ENCODE assay signal across 10 cellular contexts in genomic region chr2:219286436-219287115, GRCh38. TPM values are rescaled to one million over a fixed set of nuclear protein-coding genes. Genes with fewer than 3 reads are reported as not detected.
DNase-seq lines count a peak whose midpoint lies in the region; ATAC-seq and TF ChIP-seq lines count a peak whose summit lies in the region.
"Had no signal": no experiment of that assay in that cellular context is flagged by ENCODE, and none has a peak within 500 bp of the region (broad histone marks: within the 10 kb centered on the region; RNA-seq: fewer than 3 reads in every experiment).

No MANE protein-coding gene starts in this region.

- ATAC-seq in HG03432 (IDR thresholded peaks at IDR 0.05; ENCODE audit: unreplicated experiment) (no peak), GM18520 (IDR thresholded peaks at IDR 0.05; ENCODE audit: unreplicated experiment) (no peak)

- H3K27ac ChIP-seq in WERI-Rb-1 (peak overlapping the region; percentile 20), spleen (peak overlapping the region in 2 of 8 donors; percentile 29 to 45)

- WGBS in spleen, 5 donors, result 75 to 87% (median 81%) methylated on average over 8 to 12 of the region's 12 CpGs

- no peaks in the 10 kb centered on the region for H3K9me3 ChIP-seq in WERI-Rb-1 (ENCODE audit: severe bottlenecking)
- no peaks in the 10 kb centered on the region for H3K9me3 ChIP-seq in spleen

- intact Hi-C loops in spleen (cut with DNase I; ENCODE audit: low total_unique reads), result no loop called here

- no peak for TF ChIP-seq POLR2A in spleen (IDR thresholded peaks at IDR 0.05)

- peak; percentile 15 for DNase-seq in GM20000 (ENCODE audit: low spot score)
- no peak for DNase-seq in WERI-Rb-1
- peak; percentile 47 for DNase-seq in glomerular visceral epithelial cell (ENCODE audit: extremely low spot score)
- peak; percentile 74 for DNase-seq in spleen
- DNase-seq in MV-4-11 (lab: John Stamatoyannopoulos, UW), result no peak
- DNase-seq in Kasumi-1 (lab: John Stamatoyannopoulos, UW), result no peak
- DNase-seq: activated naive CD8-positive, alpha-beta T cell treated with anti-CD3 and anti-CD28 coated beads, Interleukin-2, amount 10 ng/mL, durations not matched to agents 7 days and 5 days; T-helper 2 cell had no signal

- H3K36me3 ChIP-seq in WERI-Rb-1, result peaks cover 55% of the 10 kb centered on the region
- peaks cover 0 to 54% (median 44%) of the 10 kb centered on the region in 6 donors for H3K36me3 ChIP-seq in spleen

- H3K4me3 ChIP-seq in WERI-Rb-1 (ENCODE audit: low read depth, low read length) (no peak overlapping the region), spleen (no peak overlapping the region)

- peaks cover 0 to 46% (median 18%) of the 10 kb centered on the region in 6 donors for H3K4me1 ChIP-seq in spleen

- TF ChIP-seq CTCF in GM20000 (IDR thresholded peaks at IDR 0.05; ENCODE audit: extremely low read depth, missing control alignments), result no peak
- no peak for TF ChIP-seq CTCF in WERI-Rb-1 (IDR thresholded peaks at IDR 0.05; ENCODE audit: low read depth, low read length)
- no peak for TF ChIP-seq CTCF in spleen (IDR thresholded peaks at IDR 0.05 in 8 of 11, conservative IDR thresholded peaks at IDR 0.05 in 3 of 11)

- no peaks in the 10 kb centered on the region for H3K27me3 ChIP-seq in WERI-Rb-1 (ENCODE audit: insufficient read depth, low read depth, severe bottlenecking)
- no peaks in the 10 kb centered on the region for H3K27me3 ChIP-seq in spleen (replicated peaks in 1 of 7)

RNA-seq across cellular contexts. Expression of gene DNAJB2, which starts 7.4 kb away (rescaled TPM):
- 10 to 100 TPM; 35.0 to 64.4 (median 54.0) TPM for total RNA-seq in spleen
- polyA plus RNA-seq in spleen, result 10 to 100 TPM; 31.4 to 67.2 (median 43.2) TPM

RNA-seq across cellular contexts. Expression of gene PTPRN, which starts 22.6 kb away (rescaled TPM):
- total RNA-seq in spleen, result not detected
- polyA plus RNA-seq in spleen, result under 1 TPM in 2 of 3 donors, not detected in 1; 0.06 to 0.12 TPM
- total RNA-seq: activated naive CD8-positive, alpha-beta T cell treated with anti-CD3 and anti-CD28 coated beads, Interleukin-2, amount 10 ng/mL, durations not matched to agents 7 days and 5 days had no signal

RNA-seq across cellular contexts. Expression of gene TUBA4A, which starts 32.9 kb away (rescaled TPM):
- 100 to 1,000 TPM in 1 of 7 donors, 10 to 100 TPM in 6; 60.2 to 120 (median 73.4) TPM for total RNA-seq in spleen
- polyA plus RNA-seq in spleen, result 10 to 100 TPM; 70.6 to 89.2 (median 73.4) TPM

RNA-seq across cellular contexts. Expression of gene TUBA4B, which starts 33.5 kb away (rescaled TPM):
- not detected for total RNA-seq in spleen
- polyA plus RNA-seq in spleen, result not detected
- total RNA-seq: activated naive CD8-positive, alpha-beta T cell treated with anti-CD3 and anti-CD28 coated beads, Interleukin-2, amount 10 ng/mL, durations not matched to agents 7 days and 5 days had no signal

RNA-seq across cellular contexts. Expression of gene STK16, which starts 41.3 kb away (rescaled TPM):
- total RNA-seq in spleen, result 10 to 100 TPM; 17.0 to 30.5 (median 22.8) TPM
- polyA plus RNA-seq in spleen, result 10 to 100 TPM; 33.6 to 47.6 (median 44.2) TPM

Comparison
In these comparisons a context has a peak if more than half of its experiments do, and no peak if none do; other contexts are left out.
1. DNase-seq: peak in GM20000 (single experiment), glomerular visceral epithelial cell (single experiment) and spleen (single experiment); none in WERI-Rb-1 (single experiment), MV-4-11 (single experiment) and Kasumi-1 (0 of 2).